22 cellular contexts compared by ENCODE assay signal in the genomic region with DNA sequence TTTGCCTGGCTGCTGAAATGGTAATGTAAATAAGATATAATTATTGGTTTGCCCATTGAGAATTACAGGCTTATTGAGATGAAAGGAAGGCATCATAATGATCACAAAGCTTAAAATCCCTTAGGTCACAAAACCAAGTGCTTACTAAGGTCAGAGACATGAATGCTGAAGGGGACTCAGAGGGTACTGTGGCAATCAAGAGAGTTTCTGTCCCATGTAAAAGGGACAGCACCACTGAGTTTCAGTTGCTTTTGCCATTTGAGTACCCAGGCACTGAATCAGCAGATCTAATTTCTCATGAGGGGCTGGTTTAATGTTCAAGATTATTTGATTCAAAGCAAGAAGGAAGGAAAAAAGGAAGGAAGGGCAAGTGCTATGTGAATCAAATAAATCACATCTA.
"Had no signal": no experiment of that assay in that cellular context is flagged by ENCODE, and none has a peak within 500 bp of the region (broad histone marks: within the 10 kb centered on the region; RNA-seq: fewer than 3 reads in every experiment).

No MANE protein-coding gene starts in this region.

- DNase-seq: activated CD4-positive, alpha-beta memory T cell treated with anti-CD3 and anti-CD28 coated beads, Interleukin-2, amount 10 ng/mL, durations not matched to agents 7 days and 5 days; activated CD4-positive, alpha-beta T cell treated with anti-CD3 and anti-CD28 coated beads, Interleukin-2, amount 10 ng/mL, durations not matched to agents 24 days and 14 days; activated effector memory CD4-positive, alpha-beta T cell treated with Interleukin-2 at 50 U/mL for 16 hours; activated naive CD4-positive, alpha-beta T cell treated with anti-CD3 and anti-CD28 coated beads, Interleukin-2, amount 10 ng/mL, durations not matched to agents 7 days and 5 days; activated naive CD8-positive, alpha-beta T cell treated with anti-CD3 and anti-CD28 coated beads, Interleukin-2, amount 50 U/mL, for 24 hours; activated T-cell treated with anti-CD3 and anti-CD28 coated beads, Interleukin-2, amount 50 U/mL, for 72 hours; body of pancreas; cortex of kidney; endodermal cell; esophagus squamous epithelium; heart left ventricle; left cardiac atrium; ovary; stimulated activated CD4-positive, alpha-beta T cell treated with anti-CD3 and anti-CD28 coated beads, Interleukin-4, amount 100 ng/mL, for 24 hours; stimulated activated naive CD8-positive, alpha-beta T cell treated with anti-CD3 and anti-CD28 coated beads, Interleukin-15, Interleukin-2, amounts not matched to agents 100 U/mL and 50 U/mL, for 24 hours; upper lobe of right lung had no signal

- H3K4me3 ChIP-seq: body of pancreas, cardiac muscle cell, esophagus squamous epithelium, heart left ventricle, ovary, prostate gland, right atrium auricular region, upper lobe of right lung had no signal

- ATAC-seq: activated CD4-positive, CD25-positive, alpha-beta regulatory T cell treated with anti-CD3 and anti-CD28 coated beads, Interleukin-2, amount 50 U/mL, for 24 hours; activated naive CD8-positive, alpha-beta T cell treated with anti-CD3 and anti-CD28 coated beads, Interleukin-2, amount 50 U/mL, for 24 hours; activated T-cell treated with anti-CD3 and anti-CD28 coated beads, Interleukin-2, amount 50 U/mL, for 72 hours; body of pancreas; heart left ventricle; left cardiac atrium; natural killer cell treated with Interleukin-12 subunit alpha and Interleukin-12 subunit beta and Interleukin-15 and Interleukin-18, amount 100 ng/mL, for 72 hours; stimulated activated naive CD8-positive, alpha-beta T cell treated with anti-CD3 and anti-CD28 coated beads, Interleukin-15, Interleukin-2, amounts not matched to agents 100 U/mL and 50 U/mL, for 24 hours; upper lobe of right lung had no signal

- H3K27ac ChIP-seq: body of pancreas, cardiac muscle cell, heart left ventricle, neutrophil, ovary, prostate gland, right atrium auricular region, upper lobe of right lung had no signal

- H3K27me3 ChIP-seq: body of pancreas, cardiac muscle cell, esophagus squamous epithelium, heart left ventricle, neutrophil, ovary, right atrium auricular region, upper lobe of right lung had no signal

- H3K4me1 ChIP-seq: body of pancreas, esophagus squamous epithelium, heart left ventricle, prostate gland, right atrium auricular region, upper lobe of right lung had no signal

- H3K36me3 ChIP-seq: cardiac muscle cell, esophagus squamous epithelium, heart left ventricle, neutrophil, ovary, prostate gland, right atrium auricular region, upper lobe of right lung had no signal
